12 cellular contexts compared by ENCODE assay signal in genomic region chr4:120692964-120693363, GRCh38.
A peak's percentile ranks its signal among the peaks of the same experiment; 100 is the strongest.
DNase-seq lines count a peak whose midpoint lies in the region; ATAC-seq lines count a peak whose summit lies in the region.
"Had no signal": no experiment of that assay in that cellular context is flagged by ENCODE, and none has a peak within 500 bp of the region (broad histone marks: within the 10 kb centered on the region; RNA-seq: fewer than 3 reads in every experiment).

No MANE protein-coding gene starts in this region.

- intact Hi-C loops in posterior vena cava (cut with DNase I): no loop called here

- no peaks in the 10 kb centered on the region for H3K4me1 Mint-ChIP-seq in activated T-cell treated with anti-CD3 and anti-CD28 coated beads, Interleukin-2, amount 50 U/mL, for 24 hours (ENCODE audit: low read depth)

- peaks cover 6% of the 10 kb centered on the region for H3K27me3 Mint-ChIP-seq in activated T-cell treated with anti-CD3 and anti-CD28 coated beads, Interleukin-2, amount 50 U/mL, for 24 hours

- DNase-seq in DMS53 (lab: John Stamatoyannopoulos, UW) (peak; percentile 69), NCI-H69 (lab: John Stamatoyannopoulos, UW) (peak; percentile 30), dermis microvascular lymphatic vessel endothelial cell (ENCODE audit: low read depth in 2 of 2) (peak; percentile 84), non-pigmented ciliary epithelial cell (ENCODE audit: low read depth) (peak; percentile 82), NCI-H2029 treated with DMSO at 0.1 percent for 48 hours (lab: John Stamatoyannopoulos, UW) (no peak), posterior vena cava (ENCODE audit: low spot score) (no peak)
- no peak for DNase-seq in activated T-cell treated with anti-CD3 and anti-CD28 coated beads, Interleukin-2, amount 50 U/mL, for 24 hours
- DNase-seq: GF-D8, NCI-H1417 treated with DMSO at 0.1 percent for 48 hours had no signal

- H3K27ac Mint-ChIP-seq in activated T-cell treated with anti-CD3 and anti-CD28 coated beads, Interleukin-2, amount 50 U/mL, for 24 hours: no peak overlapping the region
- H3K27ac Mint-ChIP-seq: activated T-helper 2 cell treated with anti-CD3 and anti-CD28 coated beads, Interferon-gamma antibody, Interleukin-2, Interleukin-4, amounts not matched to agents 10 μg/mL and 5 μg/mL and 100 μg/mL, durations not matched to agents 14 hours and 24 hours and 36 hours; nephron had no signal

- ATAC-seq in HG03442 (IDR thresholded peaks at IDR 0.05; ENCODE audit: unreplicated experiment): no peak

- no peak overlapping the region for H3K4me3 Mint-ChIP-seq in activated T-cell treated with anti-CD3 and anti-CD28 coated beads, Interleukin-2, amount 50 U/mL, for 24 hours
- H3K4me3 Mint-ChIP-seq: nephron had no signal

- H3K36me3 Mint-ChIP-seq in activated T-cell treated with anti-CD3 and anti-CD28 coated beads, Interleukin-2, amount 50 U/mL, for 24 hours (ENCODE audit: low read depth): no peaks in the 10 kb centered on the region

- no peaks in the 10 kb centered on the region for H3K9me3 Mint-ChIP-seq in activated T-cell treated with anti-CD3 and anti-CD28 coated beads, Interleukin-2, amount 50 U/mL, for 24 hours
- H3K9me3 Mint-ChIP-seq: activated T-helper 2 cell treated with anti-CD3 and anti-CD28 coated beads, Interferon-gamma antibody, Interleukin-2, Interleukin-4, amounts not matched to agents 10 μg/mL and 5 μg/mL and 100 μg/mL, durations not matched to agents 14 hours and 24 hours and 36 hours; nephron had no signal

Comparison
In these comparisons a context has a peak if more than half of its experiments do, and no peak if none do; other contexts are left out.
1. DNase-seq: peak in DMS53 (single experiment), NCI-H69 (single experiment), dermis microvascular lymphatic vessel endothelial cell (2 of 2) and non-pigmented ciliary epithelial cell (single experiment); none in NCI-H2029 treated with DMSO at 0.1 percent for 48 hours (single experiment), posterior vena cava (single experiment) and activated T-cell treated with anti-CD3 and anti-CD28 coated beads, Interleukin-2, amount 50 U/mL, for 24 hours (single experiment).